ENCODE assay signal across 1 cellular context in genomic region chr12:944201-944600, GRCh38.
TF ChIP-seq lines count a peak whose summit lies in the region.

No MANE protein-coding gene starts in this region.

TF ChIP-seq in WTC11, 78 proteins besides CTCF, POLR2A, EP300 and RAD21 (continued from another document):
- TF ChIP-seq AR (CRISPR knock-in tag; IDR thresholded peaks at IDR 0.05): no peak
- TF ChIP-seq MYBL2 (CRISPR knock-in tag; IDR thresholded peaks at IDR 0.05): no peak
- no peak for TF ChIP-seq CDX4 (CRISPR knock-in tag; IDR thresholded peaks at IDR 0.05; ENCODE audit: borderline replicate concordance)
- no peak for TF ChIP-seq NFYB (CRISPR knock-in tag; conservative IDR thresholded peaks at IDR 0.05; ENCODE audit: low read depth)
- no peak for TF ChIP-seq E2F4 (CRISPR knock-in tag; IDR thresholded peaks at IDR 0.05; ENCODE audit: borderline replicate concordance, low read depth)
- TF ChIP-seq ZNF425 (CRISPR knock-in tag; conservative IDR thresholded peaks at IDR 0.05): no peak
- no peak for TF ChIP-seq TEAD4 (CRISPR knock-in tag; IDR thresholded peaks at IDR 0.05)
- TF ChIP-seq E2F1 (CRISPR knock-in tag; IDR thresholded peaks at IDR 0.05): no peak
